20 cellular contexts compared by ENCODE assay signal in the genomic region with DNA sequence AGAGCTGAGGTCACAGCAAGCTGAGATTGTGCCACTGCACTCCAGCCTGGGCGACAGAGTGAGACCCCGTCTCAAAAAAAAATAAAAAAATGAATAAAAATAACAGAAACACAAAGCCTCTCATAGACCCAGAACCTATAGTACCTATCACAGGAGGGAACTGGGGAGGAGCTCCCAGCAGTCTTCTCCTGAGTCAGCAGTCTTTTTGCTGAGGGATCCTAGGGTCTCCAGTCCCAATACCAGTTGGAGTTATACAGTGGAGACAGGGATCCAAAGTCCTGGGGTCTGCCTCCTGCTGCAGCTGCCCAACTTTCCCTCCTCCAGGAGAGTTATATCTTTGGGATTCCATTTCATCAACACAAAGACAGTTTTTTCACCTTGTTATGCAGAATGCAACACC. TPM values are rescaled to one million over a fixed set of nuclear protein-coding genes. Genes with fewer than 3 reads are reported as not detected.
"Had no signal": no experiment of that assay in that cellular context is flagged by ENCODE, and none has a peak within 500 bp of the region (broad histone marks: within the 10 kb centered on the region; RNA-seq: fewer than 3 reads in every experiment).

No MANE protein-coding gene starts in this region.

- H3K9me3 ChIP-seq: breast epithelium, prostate gland had no signal

- H3K27me3 Mint-ChIP-seq: activated B cell treated with CpG ODN at 0.5 μM for 24 hours; activated naive CD8-positive, alpha-beta T cell treated with anti-CD3 and anti-CD28 coated beads for 36 hours; naive thymus-derived CD4-positive, alpha-beta T cell had no signal

- H3K36me3 ChIP-seq: breast epithelium, prostate gland had no signal

- H3K9me3 Mint-ChIP-seq: activated B cell treated with CpG ODN at 0.5 μM for 24 hours; activated naive CD8-positive, alpha-beta T cell treated with anti-CD3 and anti-CD28 coated beads for 36 hours; naive thymus-derived CD4-positive, alpha-beta T cell; T-helper 1 cell treated with Interleukin-12 subunit alpha and Interleukin-12 subunit beta and Interleukin-4 antibody, amounts not matched to agents 30 μg/mL and 1 μg/mL, for 36 hours had no signal

- DNase-seq: activated B cell treated with CpG ODN at 0.5 μM for 24 hours; activated CD8-positive, alpha-beta memory T cell treated with anti-CD3 and anti-CD28 coated beads, Interleukin-2, amount 50 U/mL, for 48 hours; activated naive CD8-positive, alpha-beta T cell treated with anti-CD3 and anti-CD28 coated beads for 36 hours; aorta; dorsolateral prefrontal cortex; glutamatergic neuron; left cardiac atrium; naive thymus-derived CD4-positive, alpha-beta T cell; nucleus accumbens; stimulated activated CD4-positive, alpha-beta T cell treated with anti-CD3 and anti-CD28 coated beads, Interleukin-2, amount 100 ng/mL, for 48 hours; stimulated activated naive CD4-positive, alpha-beta T cell treated with Interleukin-2 at 50 U/mL for 16 hours had no signal

- H3K4me3 Mint-ChIP-seq: activated B cell treated with CpG ODN at 0.5 μM for 24 hours; activated naive CD8-positive, alpha-beta T cell treated with anti-CD3 and anti-CD28 coated beads for 36 hours; T-helper 1 cell treated with Interleukin-12 subunit alpha and Interleukin-12 subunit beta and Interleukin-4 antibody, amounts not matched to agents 30 μg/mL and 1 μg/mL, for 36 hours had no signal

- H3K4me3 ChIP-seq: breast epithelium, dorsolateral prefrontal cortex, lung, prostate gland had no signal

- H3K27ac Mint-ChIP-seq: activated B cell treated with CpG ODN at 0.5 μM for 24 hours; T-helper 1 cell treated with Interleukin-12 subunit alpha and Interleukin-12 subunit beta and Interleukin-4 antibody, amounts not matched to agents 30 μg/mL and 1 μg/mL, for 36 hours had no signal

- H3K27ac ChIP-seq: breast epithelium, dorsolateral prefrontal cortex, prostate gland had no signal

- ATAC-seq: esophagus mucosa; left cardiac atrium; naive thymus-derived CD4-positive, alpha-beta T cell; sciatic nerve; SK-N-SH treated with all-trans-retinoic acid at 6 μM for 48 hours had no signal

- H3K27me3 ChIP-seq: breast epithelium, dorsolateral prefrontal cortex had no signal

RNA-seq across cellular contexts. Expression of a gene that starts 12.5 kb away (rescaled TPM):
- total RNA-seq: activated B cell treated with CpG ODN at 0.5 μM for 24 hours; activated naive CD8-positive, alpha-beta T cell treated with anti-CD3 and anti-CD28 coated beads for 36 hours; esophagus mucosa; mononuclear cell; temporal lobe had no signal
